19 cellular contexts compared by ENCODE assay signal in the genomic region with DNA sequence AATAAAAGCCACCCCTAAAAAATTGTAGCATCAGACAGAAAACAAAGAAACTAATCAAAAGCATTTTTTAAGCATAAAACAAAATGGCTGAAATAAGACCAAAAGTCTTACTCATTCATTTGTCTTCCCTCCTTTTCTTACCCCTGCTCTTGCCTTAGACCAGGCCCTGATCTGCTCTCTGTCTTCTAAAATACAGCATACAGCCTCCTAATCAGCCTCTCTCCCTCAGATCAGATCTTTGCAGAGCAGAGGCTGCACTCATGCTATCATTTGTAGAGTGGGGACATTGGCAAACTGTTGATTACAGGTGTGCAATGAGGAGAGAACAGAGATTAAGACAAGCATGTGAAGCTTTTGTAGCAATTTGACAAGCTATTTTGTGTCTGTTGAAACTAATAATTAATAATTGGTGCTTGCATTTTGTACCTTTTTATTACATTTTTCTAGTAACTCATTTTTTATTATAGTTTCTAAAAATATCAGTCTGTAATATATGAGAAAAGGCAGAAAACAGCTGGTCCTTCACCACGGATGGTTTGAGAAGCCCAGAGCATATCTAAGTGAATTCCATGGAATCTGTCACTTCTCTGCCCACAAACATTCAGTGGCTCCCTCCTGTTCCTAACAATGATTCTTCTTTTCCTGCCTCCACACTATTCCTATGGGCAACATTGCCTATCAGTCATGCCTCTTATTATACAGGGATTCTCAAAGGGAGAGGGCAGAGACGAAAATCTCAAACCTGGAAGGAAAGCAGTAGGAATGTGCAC.
"Had no signal": no experiment of that assay in that cellular context is flagged by ENCODE, and none has a peak within 500 bp of the region (broad histone marks: within the 10 kb centered on the region; RNA-seq: fewer than 3 reads in every experiment).

No MANE protein-coding gene starts in this region.

- ATAC-seq: activated CD8-positive, alpha-beta T cell treated with anti-CD3 and anti-CD28 coated beads, Interleukin-2, amount 10 ng/mL, durations not matched to agents 7 days and 5 days; left lung; naive thymus-derived CD4-positive, alpha-beta T cell; right cardiac atrium; stimulated activated naive CD8-positive, alpha-beta T cell treated with anti-CD3 and anti-CD28 coated beads, Interleukin-15, amount 100 ng/mL, for 72 hours had no signal

- H3K4me1 ChIP-seq: breast epithelium, left lung, upper lobe of left lung had no signal

- H3K27ac ChIP-seq: breast epithelium, epithelial cell of prostate, left lung, upper lobe of left lung had no signal

- FAIRE-seq: keratinocyte, TTC549 had no signal

- H3K27me3 ChIP-seq: breast epithelium, left lung, upper lobe of left lung had no signal

- DNase-seq: activated CD4-positive, alpha-beta T cell treated with anti-CD3 and anti-CD28 coated beads, Interleukin-2, amount 10 ng/mL, durations not matched to agents 24 days and 14 days; activated CD4-positive, CD25-positive, alpha-beta regulatory T cell; activated CD8-positive, alpha-beta memory T cell treated with anti-CD3 and anti-CD28 coated beads, Interleukin-2, amount 50 U/mL, for 4 hours; activated CD8-positive, alpha-beta T cell treated with anti-CD3 and anti-CD28 coated beads, Interleukin-2, amount 10 ng/mL, durations not matched to agents 7 days and 5 days; activated gamma-delta T cell treated with Interleukin-2 at 50 U/mL for 16 hours; activated T-cell treated with anti-CD3 and anti-CD28 coated beads, Interleukin-2, amount 50 U/mL, for 48 hours; anterior cingulate cortex; cerebellar nuclear complex; effector memory CD4-positive, alpha-beta T cell; left lung; mammary epithelial cell; naive thymus-derived CD4-positive, alpha-beta T cell; right cardiac atrium; stimulated activated naive CD8-positive, alpha-beta T cell treated with anti-CD3 and anti-CD28 coated beads, Interleukin-15, amount 100 ng/mL, for 72 hours; upper lobe of left lung had no signal

- H3K4me3 ChIP-seq: breast epithelium, left lung, upper lobe of left lung had no signal

- H3K36me3 ChIP-seq: breast epithelium, left lung, upper lobe of left lung had no signal

- H3K4me3 Mint-ChIP-seq: activated CD4-positive, alpha-beta T cell treated with anti-CD3 and anti-CD28 coated beads, Interleukin-2, amount 10 ng/mL, durations not matched to agents 24 days and 14 days; activated CD8-positive, alpha-beta T cell treated with anti-CD3 and anti-CD28 coated beads, Interleukin-2, amount 10 ng/mL, durations not matched to agents 7 days and 5 days; stimulated activated naive CD8-positive, alpha-beta T cell treated with anti-CD3 and anti-CD28 coated beads, Interleukin-15, amount 100 ng/mL, for 72 hours had no signal

- H3K27me3 Mint-ChIP-seq: activated CD4-positive, alpha-beta T cell treated with anti-CD3 and anti-CD28 coated beads, Interleukin-2, amount 10 ng/mL, durations not matched to agents 24 days and 14 days; naive thymus-derived CD4-positive, alpha-beta T cell; stimulated activated naive CD8-positive, alpha-beta T cell treated with anti-CD3 and anti-CD28 coated beads, Interleukin-15, amount 100 ng/mL, for 72 hours had no signal

- H3K27ac Mint-ChIP-seq: activated CD4-positive, alpha-beta T cell treated with anti-CD3 and anti-CD28 coated beads, Interleukin-2, amount 10 ng/mL, durations not matched to agents 24 days and 14 days; activated CD8-positive, alpha-beta T cell treated with anti-CD3 and anti-CD28 coated beads, Interleukin-2, amount 10 ng/mL, durations not matched to agents 7 days and 5 days; stimulated activated naive CD8-positive, alpha-beta T cell treated with anti-CD3 and anti-CD28 coated beads, Interleukin-15, amount 100 ng/mL, for 72 hours had no signal

- H3K9me3 ChIP-seq: breast epithelium, left lung, upper lobe of left lung had no signal
